ENCODE assay signal across 22 cellular contexts in the genomic region with DNA sequence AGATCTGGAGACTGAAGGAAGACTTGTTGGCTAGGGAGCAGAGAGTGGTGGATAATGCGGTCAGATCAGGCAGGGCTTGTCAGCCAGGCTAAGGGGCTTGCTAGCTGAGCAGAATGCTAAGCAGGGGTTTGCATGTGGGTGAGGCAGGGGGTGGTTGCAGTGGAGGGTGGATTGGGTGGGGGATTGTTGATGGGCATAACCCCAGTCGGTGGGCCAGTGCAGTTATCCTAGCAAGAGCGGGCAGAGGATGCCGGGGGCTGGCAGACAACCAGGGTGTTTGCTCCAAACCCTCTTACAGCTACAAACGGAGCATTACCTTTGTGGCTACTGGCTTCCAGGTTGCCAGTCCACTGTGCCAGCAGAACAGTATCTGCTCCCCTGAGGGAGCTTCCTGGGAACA.
"Had no signal": no experiment of that assay in that cellular context is flagged by ENCODE, and none has a peak within 500 bp of the region (broad histone marks: within the 10 kb centered on the region; RNA-seq: fewer than 3 reads in every experiment).

No MANE protein-coding gene starts in this region.

- H3K36me3 Mint-ChIP-seq: naive B cell; stimulated activated naive B cell treated with anti-CD40 and anti-IgM and Interleukin-4, amounts not matched to agents 10 μg/mL and 1 μg/mL and 100 μg/mL, for 72 hours; type B pancreatic cell had no signal

- H3K27ac Mint-ChIP-seq: dendritic cell treated with granulocyte-macrophage colony-stimulating factor and Interleukin-4, amounts not matched to agents 40 ng/mL and 50 ng/mL, for 4 days; nephron; stimulated activated naive B cell treated with anti-CD40 and anti-IgM and Interleukin-4, amounts not matched to agents 10 μg/mL and 1 μg/mL and 100 μg/mL, for 72 hours; type B pancreatic cell had no signal

- DNase-seq: effector memory CD8-positive, alpha-beta T cell; esophagus squamous epithelium; foreskin fibroblast; kidney; left cardiac atrium; left ventricle myocardium inferior; lower lobe of right lung; mesenchymal stem cell; naive B cell; psoas muscle; retina; spleen; stimulated activated CD4-positive, alpha-beta T cell treated with anti-CD3 and anti-CD28 coated beads, Interleukin-15, amount 100 ng/mL, for 24 hours; stimulated activated CD4-positive, alpha-beta T cell treated with anti-CD3 and anti-CD28 coated beads, Interleukin-1b, Interleukin-23, amount 100 ng/mL, for 48 hours; stimulated activated CD4-positive, alpha-beta T cell treated with anti-CD3 and anti-CD28 coated beads, Interleukin-4, amount 100 ng/mL, for 24 hours; stimulated activated naive B cell treated with anti-CD40 and anti-IgM and Interleukin-4, amounts not matched to agents 10 μg/mL and 1 μg/mL and 100 μg/mL, for 72 hours had no signal

- H3K4me3 Mint-ChIP-seq: dendritic cell treated with granulocyte-macrophage colony-stimulating factor and Interleukin-4, amounts not matched to agents 40 ng/mL and 50 ng/mL, for 4 days; effector memory CD8-positive, alpha-beta T cell; naive B cell; nephron; stimulated activated naive B cell treated with anti-CD40 and anti-IgM and Interleukin-4, amounts not matched to agents 10 μg/mL and 1 μg/mL and 100 μg/mL, for 72 hours had no signal

- H3K27ac ChIP-seq: esophagus squamous epithelium, gastroesophageal sphincter, left ventricle myocardium inferior, lower lobe of right lung, neutrophil, psoas muscle, spleen had no signal

- H3K27me3 ChIP-seq: esophagus squamous epithelium, gastroesophageal sphincter, neutrophil, spleen had no signal

- H3K4me3 ChIP-seq: esophagus squamous epithelium, gastroesophageal sphincter, left ventricle myocardium inferior, lower lobe of right lung, psoas muscle, spleen had no signal

- H3K9me3 ChIP-seq: esophagus squamous epithelium, left ventricle myocardium inferior, lower lobe of right lung, neutrophil, psoas muscle had no signal

- H3K27me3 Mint-ChIP-seq: type B pancreatic cell had no signal

- H3K36me3 ChIP-seq: esophagus squamous epithelium, gastroesophageal sphincter, left ventricle myocardium inferior, lower lobe of right lung, neutrophil, spleen had no signal

- ATAC-seq: effector memory CD8-positive, alpha-beta T cell; gastroesophageal sphincter; left cardiac atrium; lower lobe of right lung; psoas muscle; sciatic nerve; stimulated activated naive B cell treated with anti-CD40 and anti-IgM and Interleukin-4, amounts not matched to agents 10 μg/mL and 1 μg/mL and 100 μg/mL, for 72 hours had no signal

- H3K9me3 Mint-ChIP-seq: dendritic cell treated with granulocyte-macrophage colony-stimulating factor and Interleukin-4, amounts not matched to agents 40 ng/mL and 50 ng/mL, for 4 days; effector memory CD8-positive, alpha-beta T cell; type B pancreatic cell had no signal
